In the genomic region with DNA sequence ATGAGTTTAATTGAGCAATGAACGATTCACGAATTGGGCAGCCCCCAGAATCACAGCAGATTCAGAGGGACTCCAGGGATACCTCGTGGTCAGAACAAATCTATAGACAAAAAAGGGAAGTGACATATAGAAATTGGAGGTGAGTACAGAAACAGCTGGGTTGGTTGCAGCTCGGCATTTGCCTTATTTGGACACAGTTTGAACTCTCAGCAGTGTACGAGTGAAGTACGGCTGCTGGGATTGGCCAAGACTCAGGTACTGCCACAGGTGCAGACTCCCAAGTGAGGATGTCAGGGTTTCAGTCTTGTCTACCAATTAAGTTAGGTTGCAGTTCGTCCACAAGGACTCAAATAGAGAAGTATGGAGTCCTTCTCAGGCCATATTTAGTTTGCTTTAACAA, we compare ENCODE assay signal across 17 cellular contexts. TPM values are rescaled to one million over a fixed set of nuclear protein-coding genes. Genes with fewer than 3 reads are reported as not detected.
DNase-seq lines count a peak whose midpoint lies in the region; ATAC-seq and TF ChIP-seq lines count a peak whose summit lies in the region.
"Had no signal": no experiment of that assay in that cellular context is flagged by ENCODE, and none has a peak within 500 bp of the region (broad histone marks: within the 10 kb centered on the region; RNA-seq: fewer than 3 reads in every experiment).

No MANE protein-coding gene starts in this region.

- no peak for TF ChIP-seq POLR2A in heart left ventricle (IDR thresholded peaks at IDR 0.05)

- H3K27me3 ChIP-seq in heart left ventricle = no peaks in the 10 kb centered on the region
- H3K27me3 ChIP-seq in SJCRH30 = 0 out of 2 replicates have a peak, but pooled peaks cover 3% of the 10 kb centered on the region
- H3K27me3 ChIP-seq: thyroid gland had no signal

- peaks cover 0 to 50% (median 14%) of the 10 kb centered on the region in 12 donors for H3K4me1 ChIP-seq in heart left ventricle
- peaks cover 6% of the 10 kb centered on the region; the same call in 1 of the 2 replicates for H3K4me1 ChIP-seq in SJCRH30
- H3K4me1 ChIP-seq: parathyroid adenoma had no signal

- peak overlapping the region; percentile 26 to 39 for H3K4me3 Mint-ChIP-seq in stimulated activated naive CD8-positive, alpha-beta T cell treated with anti-CD3 and anti-CD28 coated beads, Interleukin-15, amount 100 ng/mL, for 72 hours
- no peak overlapping the region for H3K4me3 Mint-ChIP-seq in activated naive CD8-positive, alpha-beta T cell treated with anti-CD3 and anti-CD28 coated beads for 36 hours
- H3K4me3 Mint-ChIP-seq in glutamatergic neuron (ENCODE audit: unreplicated experiment) = no peak overlapping the region
- H3K4me3 Mint-ChIP-seq: mesothelial cell of epicardium had no signal

- intact Hi-C loops in heart left ventricle (cut with DNase I) = no loop called here

- TF ChIP-seq CTCF in heart left ventricle (IDR thresholded peaks at IDR 0.05) (no peak), glutamatergic neuron (IDR thresholded peaks at IDR 0.05; ENCODE audit: partially characterized antibody, unreplicated experiment) (no peak)

- no peak for ATAC-seq in stimulated activated naive CD8-positive, alpha-beta T cell treated with anti-CD3 and anti-CD28 coated beads, Interleukin-15, amount 100 ng/mL, for 72 hours
- ATAC-seq in stimulated activated naive CD8-positive, alpha-beta T cell treated with anti-CD3 and anti-CD28 coated beads, Interleukin-15, Interleukin-2, amounts not matched to agents 100 U/mL and 50 U/mL, for 24 hours = no peak
- ATAC-seq in heart left ventricle (no peak), GM18520 (IDR thresholded peaks at IDR 0.05; ENCODE audit: unreplicated experiment) (no peak)

- H3K36me3 Mint-ChIP-seq in activated naive CD8-positive, alpha-beta T cell treated with anti-CD3 and anti-CD28 coated beads for 36 hours = peaks cover 7% of the 10 kb centered on the region
- no peaks in the 10 kb centered on the region for H3K36me3 Mint-ChIP-seq in glutamatergic neuron (ENCODE audit: unreplicated experiment)
- H3K36me3 Mint-ChIP-seq: mesothelial cell of epicardium had no signal

- H3K9me3 ChIP-seq in heart left ventricle (no peaks in the 10 kb centered on the region), SJCRH30 (replicated peaks) (no peaks in the 10 kb centered on the region)
- H3K9me3 ChIP-seq: thyroid gland had no signal

- H3K4me1 Mint-ChIP-seq in stimulated activated naive CD8-positive, alpha-beta T cell treated with anti-CD3 and anti-CD28 coated beads, Interleukin-15, amount 100 ng/mL, for 72 hours = peaks cover 59% of the 10 kb centered on the region
- peaks cover 40% of the 10 kb centered on the region for H3K4me1 Mint-ChIP-seq in activated naive CD8-positive, alpha-beta T cell treated with anti-CD3 and anti-CD28 coated beads for 36 hours
- H3K4me1 Mint-ChIP-seq in glutamatergic neuron (ENCODE audit: low read depth, unreplicated experiment) = no peaks in the 10 kb centered on the region

- WGBS in heart left ventricle, 4 donors = 77 to 82% (median 80%) methylated on average over 7 of the region's 7 CpGs

- H3K27ac ChIP-seq in heart left ventricle = peak overlapping the region in 1 of 12 donors; percentile 69
- H3K27ac ChIP-seq in SJCRH30 = no peak overlapping the region
- H3K27ac ChIP-seq: parathyroid adenoma, thyroid gland had no signal

- H3K27me3 Mint-ChIP-seq in stimulated activated naive CD8-positive, alpha-beta T cell treated with anti-CD3 and anti-CD28 coated beads, Interleukin-15, amount 100 ng/mL, for 72 hours = peaks cover 14% of the 10 kb centered on the region
- no peaks in the 10 kb centered on the region for H3K27me3 Mint-ChIP-seq in activated naive CD8-positive, alpha-beta T cell treated with anti-CD3 and anti-CD28 coated beads for 36 hours
- H3K27me3 Mint-ChIP-seq in glutamatergic neuron (ENCODE audit: unreplicated experiment) = peaks cover 2% of the 10 kb centered on the region

- no peak overlapping the region for H3K27ac Mint-ChIP-seq in stimulated activated naive CD8-positive, alpha-beta T cell treated with anti-CD3 and anti-CD28 coated beads, Interleukin-15, amount 100 ng/mL, for 72 hours
- H3K27ac Mint-ChIP-seq in activated naive CD8-positive, alpha-beta T cell treated with anti-CD3 and anti-CD28 coated beads for 36 hours = peak overlapping the region; percentile 34
- no peak overlapping the region for H3K27ac Mint-ChIP-seq in glutamatergic neuron (ENCODE audit: unreplicated experiment)
- H3K27ac Mint-ChIP-seq: mesothelial cell of epicardium had no signal

- H3K9me3 Mint-ChIP-seq in stimulated activated naive CD8-positive, alpha-beta T cell treated with anti-CD3 and anti-CD28 coated beads, Interleukin-15, amount 100 ng/mL, for 72 hours = peaks cover 7 to 8% of the 10 kb centered on the region in 2 donors
- peaks cover 7% of the 10 kb centered on the region for H3K9me3 Mint-ChIP-seq in activated naive CD8-positive, alpha-beta T cell treated with anti-CD3 and anti-CD28 coated beads for 36 hours
- H3K9me3 Mint-ChIP-seq in glutamatergic neuron (ENCODE audit: unreplicated experiment) = no peaks in the 10 kb centered on the region
- H3K9me3 Mint-ChIP-seq: mesothelial cell of epicardium had no signal

- H3K4me3 ChIP-seq in heart left ventricle = no peak overlapping the region
- no peak overlapping the region for H3K4me3 ChIP-seq in SJCRH30
- H3K4me3 ChIP-seq: thyroid gland had no signal

- H3K36me3 ChIP-seq in heart left ventricle (no peaks in the 10 kb centered on the region), SJCRH30 (no peaks in the 10 kb centered on the region)
- H3K36me3 ChIP-seq: thyroid gland had no signal

- no peak for DNase-seq in stimulated activated naive CD8-positive, alpha-beta T cell treated with anti-CD3 and anti-CD28 coated beads, Interleukin-15, amount 100 ng/mL, for 72 hours
- no peak for DNase-seq in stimulated activated naive CD8-positive, alpha-beta T cell treated with anti-CD3 and anti-CD28 coated beads, Interleukin-15, Interleukin-2, amounts not matched to agents 100 U/mL and 50 U/mL, for 24 hours
- DNase-seq in Kasumi-1 (lab: John Stamatoyannopoulos, UW) (peak; percentile 39 to 56), heart left ventricle (no peak), SJCRH30 (no peak), glutamatergic neuron (no peak)
- no peak for DNase-seq in activated naive CD8-positive, alpha-beta T cell treated with anti-CD3 and anti-CD28 coated beads for 36 hours
- DNase-seq: H7, NCI-H187 had no signal

RNA-seq across cellular contexts. Expression of gene HTT-AS, which starts 28.2 kb away (rescaled TPM):
- total RNA-seq in activated naive CD8-positive, alpha-beta T cell treated with anti-CD3 and anti-CD28 coated beads for 36 hours = not detected
- total RNA-seq in heart left ventricle (not detected), glutamatergic neuron (ENCODE audit: unreplicated experiment) (not detected)
- polyA plus RNA-seq in heart left ventricle = not detected
- total RNA-seq in SJCRH30 (2014; rRNA removed; shearing (Covaris generic)) = not detected in 2 replicates
- total RNA-seq: cerebellum, glomerular endothelial cell, H7, IMR-90, kidney epithelial cell, mesothelial cell of epicardium, thyroid gland had no signal
- polyA plus RNA-seq: IMR-90 had no signal

RNA-seq across cellular contexts. Expression of gene HTT, which starts 28.3 kb away (rescaled TPM):
- 10 to 100 TPM; 42.9 to 49.4 TPM for total RNA-seq in activated naive CD8-positive, alpha-beta T cell treated with anti-CD3 and anti-CD28 coated beads for 36 hours
- total RNA-seq in heart left ventricle = 100 to 1,000 TPM in 1 of 9 donors, 10 to 100 TPM in 8; 16.1 to 122 (median 33.9) TPM
- 10 to 100 TPM; 13.9 to 16.5 TPM for polyA plus RNA-seq in heart left ventricle
- total RNA-seq in SJCRH30 (2014; rRNA removed; shearing (Covaris generic)) = 24.3 and 30.7 TPM in 2 replicates
- total RNA-seq in glutamatergic neuron (ENCODE audit: unreplicated experiment) = 107 TPM

Comparison
In these comparisons a context has a peak if more than half of its experiments do, and no peak if none do; other contexts are left out.
1. DNase-seq: peak in Kasumi-1 (2 of 2); none in stimulated activated naive CD8-positive, alpha-beta T cell treated with anti-CD3 and anti-CD28 coated beads, Interleukin-15, amount 100 ng/mL, for 72 hours (0 of 2), stimulated activated naive CD8-positive, alpha-beta T cell treated with anti-CD3 and anti-CD28 coated beads, Interleukin-15, Interleukin-2, amounts not matched to agents 100 U/mL and 50 U/mL, for 24 hours (single experiment), activated naive CD8-positive, alpha-beta T cell treated with anti-CD3 and anti-CD28 coated beads for 36 hours (single experiment), heart left ventricle (0 of 5), SJCRH30 (0 of 2) and glutamatergic neuron (single experiment).
2. H3K4me3 Mint-ChIP-seq: peak in stimulated activated naive CD8-positive, alpha-beta T cell treated with anti-CD3 and anti-CD28 coated beads, Interleukin-15, amount 100 ng/mL, for 72 hours (2 of 2); none in activated naive CD8-positive, alpha-beta T cell treated with anti-CD3 and anti-CD28 coated beads for 36 hours (single experiment) and glutamatergic neuron (single experiment).